21 cellular contexts compared by ENCODE assay signal in the genomic region with DNA sequence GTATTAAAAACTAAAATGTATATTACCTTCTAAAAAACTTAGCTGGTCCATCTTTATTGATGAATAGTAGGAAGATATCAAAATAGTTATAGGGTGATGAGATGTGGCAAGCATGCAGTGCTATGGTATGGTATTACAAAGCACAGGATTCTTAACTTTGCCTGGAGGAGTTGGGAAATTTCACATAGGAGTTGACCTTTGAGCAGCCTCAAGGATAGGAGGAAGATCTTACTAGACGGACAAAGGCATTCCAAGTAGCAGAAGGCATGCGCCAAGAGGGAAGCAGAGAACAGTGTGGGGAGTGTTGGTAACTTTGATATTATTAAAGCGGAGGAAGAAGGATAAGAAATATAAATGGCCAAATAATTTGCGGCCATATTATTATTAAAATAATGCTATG.
"Had no signal": no experiment of that assay in that cellular context is flagged by ENCODE, and none has a peak within 500 bp of the region (broad histone marks: within the 10 kb centered on the region; RNA-seq: fewer than 3 reads in every experiment).

No MANE protein-coding gene starts in this region.

- DNase-seq: KBM-7, MG63, NCI-H1092, NCI-H1105 treated with DMSO at 0.1 percent for 48 hours, NCI-H1417 treated with DMSO at 0.1 percent for 48 hours, NCI-H146, NCI-H1694 treated with DMSO at 0.1 percent for 48 hours, NCI-H1930, NCI-H2081, NCI-H2107, NCI-H226, NCI-H446, NCI-H510A, NCI-H524 treated with DMSO at 0.1 percent for 48 hours, NCI-H69, NCI-H774, Right ventricle myocardium superior, RPMI8226, SIG-M5, SK-N-SH had no signal

- H3K9me3 ChIP-seq: MG63, SJSA1, SK-N-SH had no signal

- H3K4me1 ChIP-seq: SJSA1 had no signal

- H3K27ac ChIP-seq: SJSA1 had no signal

- H3K27me3 ChIP-seq: MG63, SJSA1 had no signal

- H3K9ac ChIP-seq: SK-N-SH had no signal

- H3K4me3 ChIP-seq: MG63, SJSA1 had no signal
